In genomic region chr5:87268970-87269377, GRCh38 we compare ENCODE assay signal across 8 cellular contexts. TPM values are rescaled to one million over a fixed set of nuclear protein-coding genes. Genes with fewer than 3 reads are reported as not detected.
DNase-seq lines count a peak whose midpoint lies in the region; ATAC-seq and TF ChIP-seq lines count a peak whose summit lies in the region.

No MANE protein-coding gene starts in this region.

- H3K18ac ChIP-seq in IMR-90 (ENCODE audit: low read depth, low read length): no peak overlapping the region

- peak overlapping the region; percentile 71 for H3K14ac ChIP-seq in IMR-90 (replicated peaks; ENCODE audit: low read depth, low read length)

- H3K9ac ChIP-seq in IMR-90 (ENCODE audit: low read depth, low read length) (peak overlapping the region; percentile 99), mucosa of stomach (ENCODE audit: low read length) (peak overlapping the region; percentile 95)

- H3K79me2 ChIP-seq in ACC112 (ENCODE audit: control insufficient read depth, insufficient read depth, low read length, unreplicated experiment): peaks cover 54% of the 10 kb centered on the region

- intact Hi-C loops in IMR-90 (cut with micrococcal nuclease): loop anchor here (1.0 to 5.0 kb wide), 3 partner anchors 114 to 142 kb away; no protein-coding TSS in a partner anchor
- intact Hi-C loops in left colon (cut with DNase I, micrococcal nuclease): no loop called here

- H3K9me3 ChIP-seq in IMR-90 (ENCODE audit: control insufficient read depth, insufficient read depth, low read length): no peaks in the 10 kb centered on the region
- H3K9me3 ChIP-seq in mucosa of stomach (ENCODE audit: control insufficient read depth, low read length): no peaks in the 10 kb centered on the region

- H3K9me3 Mint-ChIP-seq in central memory CD8-positive, alpha-beta T cell: no peaks in the 10 kb centered on the region

- H3K4me2 ChIP-seq in IMR-90 (ENCODE audit: low read depth, low read length): peak overlapping the region; percentile 91

- H3K27me3 ChIP-seq in ACC112 (ENCODE audit: insufficient read depth, low read length) (no peaks in the 10 kb centered on the region), IMR-90 (ENCODE audit: control insufficient read depth, insufficient read depth, low read length) (no peaks in the 10 kb centered on the region), mucosa of stomach (ENCODE audit: control insufficient read depth, insufficient read depth, low read length) (no peaks in the 10 kb centered on the region)

- H4K8ac ChIP-seq in IMR-90 (ENCODE audit: low read depth in 2 of 2, low read length in 2 of 2): no peak overlapping the region; a peak in 2 of 4 replicates

- no peak for TF ChIP-seq POLR2A in IMR-90 (IDR thresholded peaks at IDR 0.05; ENCODE audit: low read depth, low read length)

- no peaks in the 10 kb centered on the region for H3K27me3 Mint-ChIP-seq in central memory CD8-positive, alpha-beta T cell

- POLR2A ChIA-PET in IMR-90 (lab: Charles Lee; ENCODE audit: unreplicated experiment): no interaction called here

- peak overlapping the region; percentile 72; the same call in 1 of the 2 replicates for H3K27ac ChIP-seq in ACC112 (ENCODE audit: low read depth, low read length)
- peak overlapping the region; percentile 98 for H3K27ac ChIP-seq in IMR-90 (ENCODE audit: insufficient read depth, low read length)

- H4K5ac ChIP-seq in IMR-90 (ENCODE audit: low read depth, low read length): no peak overlapping the region

- 0 out of 2 replicates have a peak overlapping the region, but pooled peaks have one; percentile 0 for H2AK5ac ChIP-seq in IMR-90 (ENCODE audit: low read depth, low read length)

- no peak overlapping the region for H2BK15ac ChIP-seq in IMR-90 (ENCODE audit: low read depth, low read length)

- DNase-seq in IMR-90 (no peak), left colon (no peak), NCI-H510A (lab: John Stamatoyannopoulos, UW) (no peak), NCI-H748 (lab: John Stamatoyannopoulos, UW; ENCODE audit: unreplicated experiment) (no peak)
- DNase-seq in central memory CD8-positive, alpha-beta T cell (ENCODE audit: low spot score in 2 of 2): no peak

- H2BK20ac ChIP-seq in IMR-90 (ENCODE audit: low read depth, low read length): no peak overlapping the region

- H2BK5ac ChIP-seq in IMR-90 (ENCODE audit: low read depth, low read length, poor library complexity, severe bottlenecking): peak overlapping the region; percentile 95

- dilution Hi-C loops in IMR-90 (cut with HindIII; ENCODE audit: low sequenced_read_pairs, unreplicated experiment): no loop called here

- H3K23ac ChIP-seq in IMR-90 (ENCODE audit: low read depth, low read length): peak overlapping the region; percentile 99

- H4K91ac ChIP-seq in IMR-90 (ENCODE audit: insufficient read depth, low read depth, low read length): peak overlapping the region; percentile 35

- no peaks in the 10 kb centered on the region for H3K36me3 ChIP-seq in ACC112 (ENCODE audit: insufficient read depth, low read length)
- H3K36me3 ChIP-seq in IMR-90 (ENCODE audit: control insufficient read depth, insufficient read depth, low read length): peaks cover under 1% of the 10 kb centered on the region
- H3K36me3 ChIP-seq in mucosa of stomach (ENCODE audit: control insufficient read depth, insufficient read depth, low read length): no peaks in the 10 kb centered on the region

- H3K79me1 ChIP-seq in IMR-90 (ENCODE audit: low read depth in 1 of 2, low read length in 2 of 2): peaks cover 0 to 5% of the 10 kb centered on the region in 2 experiments; a peak in 2 of 4 replicates

- peak overlapping the region; percentile 98; the same call in 1 of the 2 replicates for H3K4ac ChIP-seq in IMR-90 (ENCODE audit: low read depth, low read length)

- ATAC-seq in IMR-90 (ENCODE audit: low read depth) (no peak), left colon (no peak), GM18867 (IDR thresholded peaks at IDR 0.05; ENCODE audit: unreplicated experiment) (no peak)
- ATAC-seq in central memory CD8-positive, alpha-beta T cell (replicated peaks; ENCODE audit: extremely low read depth, poor library complexity, severe bottlenecking): no peak

- WGBS in IMR-90 (ENCODE audit: extremely low coverage in 2 of 2, insufficient read length in 1 of 2), 2 experiments: 0% methylated on average over 2 of the region's 4 CpGs; no CpG with 5 or more reads in 1 of the 2 experiments

- CTCF ChIA-PET in IMR-90 (lab: Yijun Ruan, JAX): interaction anchor here (0.7 to 3.8 kb wide), 2 partner anchors 131 to 199 kb away, joined by 3 to 15 read pairs; no protein-coding TSS in a partner anchor

- peak overlapping the region; percentile 95 for H2AK9ac ChIP-seq in IMR-90 (replicated peaks; ENCODE audit: low read depth, low read length, poor library complexity)

- peak overlapping the region; percentile 40 for H3K56ac ChIP-seq in IMR-90 (ENCODE audit: extremely low read depth, insufficient read depth, low read length)

- peak overlapping the region; percentile 97 for H3K27ac Mint-ChIP-seq in central memory CD8-positive, alpha-beta T cell (ENCODE audit: low read depth)

- H2AFZ ChIP-seq in ACC112 (ENCODE audit: low read length, unreplicated experiment): peak overlapping the region; percentile 71
- peak overlapping the region; percentile 95 for H2AFZ ChIP-seq in IMR-90 (replicated peaks; ENCODE audit: low read length, poor library complexity)

- H2BK120ac ChIP-seq in IMR-90 (ENCODE audit: low read depth, low read length): peak overlapping the region; percentile 22; the same call in 1 of the 2 replicates

- BruUV-seq in IMR-90 (replicated peaks; lab: Mats Ljungman, UMichigan): no TSS peak

- TF ChIP-seq CTCF in IMR-90 (conservative IDR thresholded peaks at IDR 0.05; ENCODE audit: low read depth, low read length): no peak

- in situ Hi-C loops in IMR-90 (cut with MboI; ENCODE audit: low sequenced_read_pairs): no loop called here

- peak overlapping the region; percentile 99 for H3K4me3 Mint-ChIP-seq in central memory CD8-positive, alpha-beta T cell

- H3K4me1 Mint-ChIP-seq in central memory CD8-positive, alpha-beta T cell: peaks cover 31% of the 10 kb centered on the region

- TF ChIP-seq RAD21 in IMR-90 (IDR thresholded peaks at IDR 0.05; ENCODE audit: low read length): no peak

- H4K20me1 ChIP-seq in IMR-90 (ENCODE audit: insufficient read depth, low read length): peaks cover 10% of the 10 kb centered on the region

- peaks cover 16% of the 10 kb centered on the region for H3K36me3 Mint-ChIP-seq in central memory CD8-positive, alpha-beta T cell (ENCODE audit: insufficient read depth)

- H3K9me1 ChIP-seq in IMR-90 (ENCODE audit: insufficient read depth, low read length): no peaks in the 10 kb centered on the region

- H3K4me1 ChIP-seq in ACC112 (ENCODE audit: control insufficient read depth, insufficient read depth, low read length, unreplicated experiment) (peaks cover 7% of the 10 kb centered on the region), IMR-90 (ENCODE audit: control insufficient read depth, insufficient read depth, low read length) (peaks cover 3% of the 10 kb centered on the region), mucosa of stomach (ENCODE audit: control insufficient read depth, insufficient read depth, low read length) (peaks cover 10% of the 10 kb centered on the region)

- H3K4me3 ChIP-seq in ACC112 (ENCODE audit: low read depth, low read length) (peak overlapping the region; percentile 97), IMR-90 (ENCODE audit: insufficient read depth, low read depth, low read length) (peak overlapping the region; percentile 90), mucosa of stomach (ENCODE audit: low read length) (peak overlapping the region; percentile 72)

TF ChIP-seq in IMR-90, 13 proteins besides CTCF, POLR2A, EP300 and RAD21:
- TF ChIP-seq FOS (IDR thresholded peaks at IDR 0.05; ENCODE audit: low read depth, low read length) (no peak), ELK1 (IDR thresholded peaks at IDR 0.05; ENCODE audit: borderline replicate concordance, low read depth, low read length) (no peak), MAZ (IDR thresholded peaks at IDR 0.05; ENCODE audit: borderline replicate concordance, low read depth, low read length) (no peak), MXI1 (IDR thresholded peaks at IDR 0.05; ENCODE audit: borderline replicate concordance, low read depth, low read length) (no peak), NFE2L2 (IDR thresholded peaks at IDR 0.05; ENCODE audit: low read depth, low read length) (no peak), RCOR1 (IDR thresholded peaks at IDR 0.05; ENCODE audit: insufficient replicate concordance, low read length) (no peak), USF2 (IDR thresholded peaks at IDR 0.05; ENCODE audit: low read depth, low read length) (no peak), MAFK (IDR thresholded peaks at IDR 0.05; ENCODE audit: low read depth, low read length) (no peak), SMC3 (IDR thresholded peaks at IDR 0.05; ENCODE audit: low read depth, low read length) (no peak), RFX5 (IDR thresholded peaks at IDR 0.05; ENCODE audit: low read depth, low read length) (no peak), BHLHE40 (IDR thresholded peaks at IDR 0.05; ENCODE audit: low read depth, low read length) (no peak), CEBPB (IDR thresholded peaks at IDR 0.05; ENCODE audit: low read depth, low read length) (no peak), CHD1 (IDR thresholded peaks at IDR 0.05; ENCODE audit: low read depth, low read length) (no peak)
TF ChIP-seq in IMR-90: peak in this region for 0.

RNA-seq across cellular contexts. Expression of gene RASA1, which starts 1.3 kb away (rescaled TPM):
- total RNA-seq in IMR-90 (2012; rRNA removed) (45.7 and 55.8 TPM in 2 replicates), left colon (10 to 100 TPM; 21.9 to 27.8 TPM)
- 31.4 and 37.6 TPM in 2 replicates for polyA plus RNA-seq in IMR-90 (2012; rRNA removed)
- polyA plus RNA-seq in IMR-90 (2012; cell fraction: cytosol; rRNA removed): 8.9 and 11.4 TPM in 2 replicates
- polyA plus RNA-seq in IMR-90 (2012; cell fraction: nucleus; rRNA removed; ENCODE audit: low replicate concordance): 12.7 and 78.0 TPM in 2 replicates
